ENCODE assay signal across 10 cellular contexts in genomic region chr22:37502342-37503182, GRCh38. TPM values are rescaled to one million over a fixed set of nuclear protein-coding genes. Genes with fewer than 3 reads are reported as not detected.
A peak's percentile ranks its signal among the peaks of the same experiment; 100 is the strongest.
DNase-seq lines count a peak whose midpoint lies in the region; ATAC-seq and TF ChIP-seq lines count a peak whose summit lies in the region.
"Had no signal": no experiment of that assay in that cellular context is flagged by ENCODE, and none has a peak within 500 bp of the region (broad histone marks: within the 10 kb centered on the region; RNA-seq: fewer than 3 reads in every experiment).

No MANE protein-coding gene starts in this region.

- H3K27ac Mint-ChIP-seq in GM23338, result no peak overlapping the region; the same call in 1 of the 2 replicates

- peaks cover 5% of the 10 kb centered on the region; the same call in 2 of the 3 replicates for H3K36me3 Mint-ChIP-seq in GM23338 (ENCODE audit: low read depth)

- no peak overlapping the region for H3K4me2 ChIP-seq in GM23338

- no peaks in the 10 kb centered on the region for H3K79me2 ChIP-seq in GM23338 (replicated peaks; ENCODE audit: insufficient read depth)

- no peaks in the 10 kb centered on the region for H3K36me3 ChIP-seq in GM23338 (ENCODE audit: insufficient read depth)
- H3K36me3 ChIP-seq in RWPE2 (ENCODE audit: low read depth), result peaks cover 90% of the 10 kb centered on the region
- peaks cover 0 to 55% (median 14%) of the 10 kb centered on the region in 9 donors for H3K36me3 ChIP-seq in heart left ventricle
- H3K36me3 ChIP-seq in prostate gland, result no peaks in the 10 kb centered on the region

- 0 out of 2 replicates have a peak, but pooled peaks cover 4% of the 10 kb centered on the region for H3F3A ChIP-seq in GM23338 (replicated peaks; ENCODE audit: low read depth)

- no peaks in the 10 kb centered on the region for H4K20me1 ChIP-seq in GM23338 (replicated peaks; ENCODE audit: insufficient read depth)

- ATAC-seq in GM23338 (no peak), RWPE2 (ENCODE audit: low read depth) (peak; percentile 82), heart left ventricle (peak in 3 of 4 donors; percentile 7 to 24 (median 10)), GM18502 (IDR thresholded peaks at IDR 0.05; ENCODE audit: poor library complexity, unreplicated experiment) (no peak), GM21360 (IDR thresholded peaks at IDR 0.05; ENCODE audit: unreplicated experiment) (no peak)

- no peaks in the 10 kb centered on the region for H3K9me2 ChIP-seq in GM23338 (ENCODE audit: insufficient read depth)

- no peaks in the 10 kb centered on the region for H3K9me3 ChIP-seq in RWPE2 (ENCODE audit: severe bottlenecking)
- H3K9me3 ChIP-seq in heart left ventricle, result no peaks in the 10 kb centered on the region
- H3K9me3 ChIP-seq in prostate gland, result no peaks in the 10 kb centered on the region

- H3K4me1 ChIP-seq in GM23338 (ENCODE audit: insufficient read depth) (peaks cover 9% of the 10 kb centered on the region; the same call in 1 of the 2 replicates), RWPE2 (ENCODE audit: insufficient read depth, poor library complexity, severe bottlenecking) (peaks cover 41% of the 10 kb centered on the region), heart left ventricle (peaks cover 0 to 93% (median 53%) of the 10 kb centered on the region in 12 donors), prostate gland (replicated peaks) (peaks cover 19% of the 10 kb centered on the region)

- TF ChIP-seq POLR2A in heart left ventricle (IDR thresholded peaks at IDR 0.05) (no peak), prostate gland (IDR thresholded peaks at IDR 0.05) (peak; percentile 49)

- TF ChIP-seq CTCF in GM23338 (conservative IDR thresholded peaks at IDR 0.05; ENCODE audit: low read depth in 2 of 2), result no peak
- TF ChIP-seq CTCF in RWPE2 (IDR thresholded peaks at IDR 0.05; ENCODE audit: poor library complexity, severe bottlenecking), result no peak
- no peak for TF ChIP-seq CTCF in heart left ventricle (IDR thresholded peaks at IDR 0.05)
- no peak for TF ChIP-seq CTCF in prostate gland (IDR thresholded peaks at IDR 0.05)

- 59 to 69% (median 63%) methylated on average over 7 to 16 of the region's 16 CpGs for WGBS in heart left ventricle, 4 donors
- WGBS in prostate gland, result 73% methylated on average over 16 of the region's 16 CpGs

- H3K4me3 ChIP-seq in GM23338 (no peak overlapping the region), RWPE2 (ENCODE audit: severe bottlenecking) (no peak overlapping the region), heart left ventricle (no peak overlapping the region), prostate gland (no peak overlapping the region)

- DNase-seq in GM23338 (ENCODE audit: low spot score) (no peak), RWPE2 (ENCODE audit: low spot score) (peak; percentile 93), heart left ventricle (no peak), prostate gland (ENCODE audit: low spot score) (peak; percentile 84), NCI-H2029 treated with DMSO at 0.1 percent for 48 hours (lab: John Stamatoyannopoulos, UW) (no peak), dedifferentiated amniotic fluid mesenchymal stem cell (ENCODE audit: extremely low spot score) (no peak)
- DNase-seq: DND-41, occipital lobe had no signal

- peaks cover 12% of the 10 kb centered on the region for H3K27me3 Mint-ChIP-seq in GM23338 (ENCODE audit: insufficient read depth, low read depth, poor library complexity)

- H2AFZ ChIP-seq in GM23338, result no peak overlapping the region

- H3K4me3 Mint-ChIP-seq in GM23338, result no peak overlapping the region

- H3K27me3 ChIP-seq in GM23338 (ENCODE audit: insufficient read depth), result no peaks in the 10 kb centered on the region
- H3K27me3 ChIP-seq in RWPE2 (ENCODE audit: insufficient read depth, poor library complexity, severe bottlenecking), result no peaks in the 10 kb centered on the region
- peaks cover 0 to 5% (median 0%) of the 10 kb centered on the region in 9 donors for H3K27me3 ChIP-seq in heart left ventricle
- H3K27me3 ChIP-seq in prostate gland (replicated peaks; ENCODE audit: insufficient read depth), result no peaks in the 10 kb centered on the region

- H3K9me3 Mint-ChIP-seq in GM23338, result no peaks in the 10 kb centered on the region

- intact Hi-C loops in heart left ventricle (cut with DNase I), result loop anchor here in 1 of 10 donors (1.0 kb wide), 1 partner anchor 16 kb away; no protein-coding TSS in a partner anchor
- intact Hi-C loops in prostate gland (cut with DNase I), result no loop called here

- H3K4me1 Mint-ChIP-seq in GM23338, result peaks cover 38% of the 10 kb centered on the region

- H3K27ac ChIP-seq in GM23338 (ENCODE audit: low read depth) (0 out of 2 replicates have a peak overlapping the region, but pooled peaks have one; percentile 14), RWPE2 (ENCODE audit: poor library complexity, severe bottlenecking) (peak overlapping the region; percentile 77), heart left ventricle (peak overlapping the region; percentile 40 to 93 (median 78)), prostate gland (peak overlapping the region; percentile 76 to 80)

TF ChIP-seq in GM23338, 12 proteins besides CTCF, POLR2A, EP300 and RAD21 (continues in another document):
- TF ChIP-seq, protein P1, sequence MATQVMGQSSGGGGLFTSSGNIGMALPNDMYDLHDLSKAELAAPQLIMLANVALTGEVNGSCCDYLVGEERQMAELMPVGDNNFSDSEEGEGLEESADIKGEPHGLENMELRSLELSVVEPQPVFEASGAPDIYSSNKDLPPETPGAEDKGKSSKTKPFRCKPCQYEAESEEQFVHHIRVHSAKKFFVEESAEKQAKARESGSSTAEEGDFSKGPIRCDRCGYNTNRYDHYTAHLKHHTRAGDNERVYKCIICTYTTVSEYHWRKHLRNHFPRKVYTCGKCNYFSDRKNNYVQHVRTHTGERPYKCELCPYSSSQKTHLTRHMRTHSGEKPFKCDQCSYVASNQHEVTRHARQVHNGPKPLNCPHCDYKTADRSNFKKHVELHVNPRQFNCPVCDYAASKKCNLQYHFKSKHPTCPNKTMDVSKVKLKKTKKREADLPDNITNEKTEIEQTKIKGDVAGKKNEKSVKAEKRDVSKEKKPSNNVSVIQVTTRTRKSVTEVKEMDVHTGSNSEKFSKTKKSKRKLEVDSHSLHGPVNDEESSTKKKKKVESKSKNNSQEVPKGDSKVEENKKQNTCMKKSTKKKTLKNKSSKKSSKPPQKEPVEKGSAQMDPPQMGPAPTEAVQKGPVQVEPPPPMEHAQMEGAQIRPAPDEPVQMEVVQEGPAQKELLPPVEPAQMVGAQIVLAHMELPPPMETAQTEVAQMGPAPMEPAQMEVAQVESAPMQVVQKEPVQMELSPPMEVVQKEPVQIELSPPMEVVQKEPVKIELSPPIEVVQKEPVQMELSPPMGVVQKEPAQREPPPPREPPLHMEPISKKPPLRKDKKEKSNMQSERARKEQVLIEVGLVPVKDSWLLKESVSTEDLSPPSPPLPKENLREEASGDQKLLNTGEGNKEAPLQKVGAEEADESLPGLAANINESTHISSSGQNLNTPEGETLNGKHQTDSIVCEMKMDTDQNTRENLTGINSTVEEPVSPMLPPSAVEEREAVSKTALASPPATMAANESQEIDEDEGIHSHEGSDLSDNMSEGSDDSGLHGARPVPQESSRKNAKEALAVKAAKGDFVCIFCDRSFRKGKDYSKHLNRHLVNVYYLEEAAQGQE (IDR thresholded peaks at IDR 0.05; ENCODE audit: unreplicated experiment), result no peak
- TF ChIP-seq STAT1 (IDR thresholded peaks at IDR 0.05; ENCODE audit: unreplicated experiment), result no peak
- TF ChIP-seq ZNF114 (CRISPR knock-in tag; IDR thresholded peaks at IDR 0.05), result no peak
- no peak for TF ChIP-seq CREB1 (CRISPR knock-in tag; IDR thresholded peaks at IDR 0.05; ENCODE audit: low read depth)

RNA-seq across cellular contexts. Expression of gene MFNG, which starts 16.4 kb away (rescaled TPM):
- total RNA-seq in GM23338 (2014; rRNA removed; shearing (Covaris generic)), result 1.9 and 3.8 TPM in 2 replicates
- 1.1 and 1.4 TPM in 2 replicates for polyA plus RNA-seq in GM23338 (2016; fragmentation: Nextera tagmentation; extraction: Ambion mirVana)
- 10 to 100 TPM in 4 of 9 donors, 1 to 10 TPM in 5; 5.8 to 25.6 (median 9.6) TPM for total RNA-seq in heart left ventricle
- 10 to 100 TPM in 1 of 2 donors, 1 to 10 TPM in 1; 7.1 to 16.3 TPM for polyA plus RNA-seq in heart left ventricle
- total RNA-seq in prostate gland, result 1 to 10 TPM; 4.4 to 7.3 TPM

RNA-seq across cellular contexts. Expression of gene CARD10, which starts 16.7 kb away (rescaled TPM):
- 17.0 and 17.2 TPM in 2 replicates for total RNA-seq in GM23338 (2014; rRNA removed; shearing (Covaris generic))
- polyA plus RNA-seq in GM23338 (2016; fragmentation: Nextera tagmentation; extraction: Ambion mirVana), result 5.4 and 5.8 TPM in 2 replicates
- 10 to 100 TPM in 3 of 9 donors, 1 to 10 TPM in 6; 5.2 to 12.6 (median 8.1) TPM for total RNA-seq in heart left ventricle
- 10 to 100 TPM in 1 of 2 donors, 1 to 10 TPM in 1; 7.8 to 13.9 TPM for polyA plus RNA-seq in heart left ventricle
- total RNA-seq in prostate gland, result 10 to 100 TPM; 14.2 to 70.7 TPM

RNA-seq across cellular contexts. Expression of gene CDC42EP1, which starts 57.7 kb away (rescaled TPM):
- 8.5 and 10.2 TPM in 2 replicates for total RNA-seq in GM23338 (2014; rRNA removed; shearing (Covaris generic))
- polyA plus RNA-seq in GM23338 (2016; fragmentation: Nextera tagmentation; extraction: Ambion mirVana), result 7.7 and 8.4 TPM in 2 replicates
- total RNA-seq in heart left ventricle, result 10 to 100 TPM; 11.9 to 34.9 (median 23.8) TPM
- polyA plus RNA-seq in heart left ventricle, result 10 to 100 TPM; 10.4 to 17.7 TPM
- 10 to 100 TPM; 28.6 to 97.0 TPM for total RNA-seq in prostate gland

Comparison
In these comparisons a context has a peak if more than half of its experiments do, and no peak if none do; other contexts are left out.
1. ATAC-seq: peak in RWPE2 (single experiment) and heart left ventricle (3 of 4); none in GM23338 (single experiment), GM18502 (single experiment) and GM21360 (single experiment).
2. DNase-seq: peak in RWPE2 (single experiment) and prostate gland (single experiment); none in GM23338 (single experiment), heart left ventricle (0 of 5), NCI-H2029 treated with DMSO at 0.1 percent for 48 hours (single experiment) and dedifferentiated amniotic fluid mesenchymal stem cell (single experiment).
3. H3K27ac ChIP-seq: peak in every context shown above with its lines; median percentile 78 in heart left ventricle; 78 in prostate gland; 77 in RWPE2; 14 in GM23338.